27 cellular contexts compared by ENCODE assay signal in the genomic region with DNA sequence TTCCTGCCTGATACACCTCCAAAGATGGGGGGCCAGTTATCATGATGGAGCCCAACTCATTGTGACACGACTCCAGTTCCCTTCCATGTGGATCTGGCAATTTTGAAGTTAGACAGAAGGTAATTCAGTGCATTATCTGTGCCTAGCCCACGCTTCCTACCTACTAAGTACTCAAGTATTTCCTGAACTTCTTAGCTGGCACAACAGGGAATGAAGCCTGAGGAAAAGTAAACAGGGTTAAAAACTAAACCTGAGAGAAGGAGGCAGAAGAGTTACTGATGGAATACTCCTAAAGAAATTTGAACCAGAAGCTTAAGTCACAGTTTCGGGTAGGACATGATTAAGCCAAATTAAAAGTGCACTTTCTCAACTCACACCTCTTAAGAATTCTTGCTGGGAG. TPM values are rescaled to one million over a fixed set of nuclear protein-coding genes. Genes with fewer than 3 reads are reported as not detected.
DNase-seq lines count a peak whose midpoint lies in the region; ATAC-seq and TF ChIP-seq lines count a peak whose summit lies in the region.
"Had no signal": no experiment of that assay in that cellular context is flagged by ENCODE, and none has a peak within 500 bp of the region (broad histone marks: within the 10 kb centered on the region; RNA-seq: fewer than 3 reads in every experiment).

No MANE protein-coding gene starts in this region.

- peaks cover 16% of the 10 kb centered on the region for H3K4me1 Mint-ChIP-seq in activated T-cell treated with anti-CD3 and anti-CD28 coated beads, Interleukin-2, amount 50 U/mL, for 24 hours (ENCODE audit: low read depth)

- H3K4me3 ChIP-seq in epithelial cell of esophagus (ENCODE audit: low read length) = no peak overlapping the region
- H3K4me3 ChIP-seq: A549, BLaER1, PC-9 had no signal

- peak overlapping the region; percentile 33 for H3K27ac Mint-ChIP-seq in activated T-cell treated with anti-CD3 and anti-CD28 coated beads, Interleukin-2, amount 50 U/mL, for 24 hours
- H3K27ac Mint-ChIP-seq: dendritic cell treated with granulocyte-macrophage colony-stimulating factor and Interleukin-4, amounts not matched to agents 40 ng/mL and 50 ng/mL, for 4 days; mesothelial cell of epicardium; natural killer cell treated with Interleukin-12 subunit alpha and Interleukin-12 subunit beta and Interleukin-15 and Interleukin-18, amount 100 ng/mL, for 72 hours; progenitor cell of endocrine pancreas had no signal

- ATAC-seq in SK-N-SH treated with all-trans-retinoic acid at 6 μM for 48 hours = peak; percentile 14; the same call in 1 of the 3 replicates
- ATAC-seq in GM21786 (IDR thresholded peaks at IDR 0.05; ENCODE audit: unreplicated experiment) = no peak
- ATAC-seq: A549; gastrocnemius medialis; natural killer cell treated with Interleukin-12 subunit alpha and Interleukin-12 subunit beta and Interleukin-15 and Interleukin-18, amount 100 ng/mL, for 72 hours had no signal

- peaks cover 64% of the 10 kb centered on the region for H3K36me3 Mint-ChIP-seq in activated T-cell treated with anti-CD3 and anti-CD28 coated beads, Interleukin-2, amount 50 U/mL, for 24 hours (ENCODE audit: low read depth)

- no peaks in the 10 kb centered on the region for H3K27me3 Mint-ChIP-seq in activated T-cell treated with anti-CD3 and anti-CD28 coated beads, Interleukin-2, amount 50 U/mL, for 24 hours

- H3K4me3 Mint-ChIP-seq in activated T-cell treated with anti-CD3 and anti-CD28 coated beads, Interleukin-2, amount 50 U/mL, for 24 hours = no peak overlapping the region
- H3K4me3 Mint-ChIP-seq: dendritic cell treated with granulocyte-macrophage colony-stimulating factor and Interleukin-4, amounts not matched to agents 40 ng/mL and 50 ng/mL, for 4 days; natural killer cell treated with Interleukin-12 subunit alpha and Interleukin-12 subunit beta and Interleukin-15 and Interleukin-18, amount 100 ng/mL, for 72 hours had no signal

- H3K9me3 Mint-ChIP-seq in activated T-cell treated with anti-CD3 and anti-CD28 coated beads, Interleukin-2, amount 50 U/mL, for 24 hours = no peaks in the 10 kb centered on the region
- H3K9me3 Mint-ChIP-seq: dendritic cell treated with granulocyte-macrophage colony-stimulating factor and Interleukin-4, amounts not matched to agents 40 ng/mL and 50 ng/mL, for 4 days; mesothelial cell of epicardium; natural killer cell treated with Interleukin-12 subunit alpha and Interleukin-12 subunit beta and Interleukin-15 and Interleukin-18, amount 100 ng/mL, for 72 hours had no signal

- no peak for TF ChIP-seq CTCF in epithelial cell of esophagus (IDR thresholded peaks at IDR 0.05; ENCODE audit: insufficient read depth, low read depth, low read length, missing control alignments)

- no peak for DNase-seq in activated T-cell treated with anti-CD3 and anti-CD28 coated beads, Interleukin-2, amount 50 U/mL, for 24 hours
- DNase-seq in activated T-cell treated with anti-CD3 and anti-CD28 coated beads, Interleukin-2, amount 50 U/mL, for 1 hour = no peak
- DNase-seq in epithelial cell of esophagus (ENCODE audit: low read depth) (peak; percentile 88), renal cortical epithelial cell (ENCODE audit: low read depth) (peak; percentile 18), hypothalamus (lab: John Stamatoyannopoulos, UW) (no peak), COLO829 (ENCODE audit: low spot score) (no peak)
- DNase-seq: activated CD4-positive, alpha-beta T cell treated with anti-CD3 and anti-CD28 coated beads for 1 hour; activated CD8-positive, alpha-beta memory T cell treated with anti-CD3 and anti-CD28 coated beads, Interleukin-2, amount 50 U/mL, for 4 hours; activated naive CD4-positive, alpha-beta T cell; Calu3; gastrocnemius medialis; GDM1; HCEC 1CT; left cardiac atrium; MM.1S; PC-9; small intestine; stimulated activated CD4-positive, alpha-beta T cell treated with anti-CD3 and anti-CD28 coated beads, Interleukin-4, amount 100 ng/mL, for 1 hour had no signal

TF ChIP-seq in SK-N-SH treated with all-trans-retinoic acid at 6 μM for 48 hours, 23 proteins besides CTCF, POLR2A, EP300 and RAD21:
- no peak for TF ChIP-seq ZFP30 (CRISPR knock-in tag; IDR thresholded peaks at IDR 0.05)
- TF ChIP-seq CREB5 (CRISPR knock-in tag; IDR thresholded peaks at IDR 0.05; ENCODE audit: low read depth) = no peak
- no peak for TF ChIP-seq GLIS3 (CRISPR knock-in tag; IDR thresholded peaks at IDR 0.05)
- no peak for TF ChIP-seq ZNF8 (CRISPR knock-in tag; IDR thresholded peaks at IDR 0.05)
- TF ChIP-seq CSDC2 (CRISPR knock-in tag; IDR thresholded peaks at IDR 0.05) = no peak
- no peak for TF ChIP-seq TOX (CRISPR knock-in tag; IDR thresholded peaks at IDR 0.05; ENCODE audit: borderline replicate concordance)
- no peak for TF ChIP-seq ISL1 (CRISPR knock-in tag; IDR thresholded peaks at IDR 0.05)

RNA-seq across cellular contexts. Expression of gene SEC31B, which starts 1.1 kb away (rescaled TPM):
- total RNA-seq in renal cortical epithelial cell = 0.17 and 3.5 TPM in 2 replicates

RNA-seq across cellular contexts. Expression of gene NDUFB8, which starts 8.9 kb away (rescaled TPM):
- 99.1 and 131 TPM in 2 replicates for total RNA-seq in renal cortical epithelial cell

RNA-seq across cellular contexts. Expression of gene HIF1AN, which starts 14.9 kb away (rescaled TPM):
- 6.4 and 20.6 TPM in 2 replicates for total RNA-seq in renal cortical epithelial cell

RNA-seq across cellular contexts. Expression of gene WNT8B, which starts 58.0 kb away (rescaled TPM):
- total RNA-seq in renal cortical epithelial cell = not detected in 2 replicates
- total RNA-seq: Calu3; gastrocnemius medialis; left cardiac atrium; natural killer cell treated with Interleukin-12 subunit alpha and Interleukin-12 subunit beta and Interleukin-15 and Interleukin-18, amount 100 ng/mL, for 72 hours; PC-9; SK-MEL-5 had no signal

Comparison
In these comparisons a context has a peak if more than half of its experiments do, and no peak if none do; other contexts are left out.
1. DNase-seq: peak in epithelial cell of esophagus (single experiment) and renal cortical epithelial cell (single experiment); none in activated T-cell treated with anti-CD3 and anti-CD28 coated beads, Interleukin-2, amount 50 U/mL, for 24 hours (single experiment), activated T-cell treated with anti-CD3 and anti-CD28 coated beads, Interleukin-2, amount 50 U/mL, for 1 hour (single experiment), hypothalamus (0 of 51) and COLO829 (single experiment).